Comparison of ENCODE assay signal across 10 cellular contexts in genomic region chr11:113839842-113840241, GRCh38. TPM values are rescaled to one million over a fixed set of nuclear protein-coding genes. Genes with fewer than 3 reads are reported as not detected.
DNase-seq lines count a peak whose midpoint lies in the region; ATAC-seq and TF ChIP-seq lines count a peak whose summit lies in the region.
"Had no signal": no experiment of that assay in that cellular context is flagged by ENCODE, and none has a peak within 500 bp of the region (broad histone marks: within the 10 kb centered on the region; RNA-seq: fewer than 3 reads in every experiment).

No MANE protein-coding gene starts in this region.

- TF ChIP-seq CTCF in dorsolateral prefrontal cortex (IDR thresholded peaks at IDR 0.05 in 54 of 56, conservative IDR thresholded peaks at IDR 0.05 in 2 of 56; ENCODE audit: low read depth in 1 of 56, partially characterized antibody in 56 of 56), result no peak

- H3K4me3 ChIP-seq in dorsolateral prefrontal cortex, result no peak overlapping the region

- peak; percentile 24 for DNase-seq in Ammon's horn (ENCODE audit: low spot score)
- no peak for DNase-seq in NCI-H526 treated with DMSO at 0.1 percent for 48 hours (lab: John Stamatoyannopoulos, UW)
- DNase-seq in dorsolateral prefrontal cortex, result no peak
- no peak for DNase-seq in DMS79 (lab: John Stamatoyannopoulos, UW)
- DNase-seq in AG08395 (ENCODE audit: low spot score), result no peak
- DNase-seq: activated CD4-positive, CD25-positive, alpha-beta regulatory T cell treated with anti-CD3 and anti-CD28 coated beads, Interleukin-2, amount 50 U/mL, for 72 hours had no signal

- intact Hi-C loops in dorsolateral prefrontal cortex (cut with DNase I), result no loop called here

- ATAC-seq in GM19043 (IDR thresholded peaks at IDR 0.05; ENCODE audit: low read depth, unreplicated experiment), result peak; percentile 89
- ATAC-seq in HG02642 (IDR thresholded peaks at IDR 0.05; ENCODE audit: poor library complexity, unreplicated experiment), result peak; percentile 89
- peak; percentile 89 for ATAC-seq in HG03520 (IDR thresholded peaks at IDR 0.05; ENCODE audit: unreplicated experiment)
- ATAC-seq: left lobe of liver had no signal

- H3K27ac ChIP-seq in dorsolateral prefrontal cortex, result peak overlapping the region in 3 of 59 donors; percentile 15 to 24 (median 17)

- H3K27me3 ChIP-seq in dorsolateral prefrontal cortex, result no peaks in the 10 kb centered on the region

RNA-seq across cellular contexts. Expression of gene USP28, which starts 35.5 kb away (rescaled TPM):
- total RNA-seq in dorsolateral prefrontal cortex, result 10 to 100 TPM; 20.2 to 57.1 (median 38.9) TPM
